Comparison of ENCODE assay signal across 24 cellular contexts in the genomic region with DNA sequence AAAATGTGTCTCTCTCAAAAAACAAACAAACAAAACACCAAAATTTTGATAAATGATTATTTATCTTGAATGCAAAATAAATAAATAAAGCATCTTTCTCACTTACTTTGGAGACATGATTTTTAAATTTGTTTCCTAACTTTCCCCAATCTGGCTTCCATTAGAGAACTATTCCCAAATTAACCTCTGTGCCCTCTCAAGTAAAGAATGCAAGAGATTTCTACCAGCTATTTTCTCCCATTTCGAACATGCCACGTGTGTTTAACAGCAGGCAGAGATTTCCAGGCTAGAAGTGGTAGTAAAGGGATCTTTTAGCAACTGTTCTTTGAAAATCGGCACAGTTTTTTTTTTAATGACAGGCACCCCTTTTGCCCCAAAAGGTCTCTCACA.
DNase-seq lines count a peak whose midpoint lies in the region; ATAC-seq, FAIRE-seq and TF ChIP-seq lines count a peak whose summit lies in the region.
"Had no signal": no experiment of that assay in that cellular context is flagged by ENCODE, and none has a peak within 500 bp of the region (broad histone marks: within the 10 kb centered on the region; RNA-seq: fewer than 3 reads in every experiment).

No MANE protein-coding gene starts in this region.

- CTCF ChIA-PET in K562 (lab: Yijun Ruan, JAX; ENCODE audit: low intra/inter-chr PET ratio), result no interaction called here

- no peak overlapping the region for H3K4me2 ChIP-seq in K562 (ENCODE audit: insufficient read depth, low read length)
- H3K4me2 ChIP-seq: A549, BLaER1, GM23338 had no signal

- no peak for TF ChIP-seq EP300 in K562 (IDR thresholded peaks at IDR 0.05; ENCODE audit: low read length)

- WGBS in K562 (ENCODE audit: insufficient coverage, low coverage, missing lambda C conversion rate), result 27% methylated on average over 3 of the region's 3 CpGs

- H3K36me3 ChIP-seq in K562 (ENCODE audit: control insufficient read depth, insufficient read depth, low read length), result no peaks in the 10 kb centered on the region
- H3K36me3 ChIP-seq: BLaER1 had no signal

- peaks cover 22% of the 10 kb centered on the region for H3K27me3 Mint-ChIP-seq in stimulated activated memory B cell treated with anti-CD40 and anti-IgM and Interleukin-4, amounts not matched to agents 10 μg/mL and 1 μg/mL and 100 μg/mL, for 72 hours
- H3K27me3 Mint-ChIP-seq: CD4-positive, CD25-positive, alpha-beta regulatory T cell had no signal

- no peaks in the 10 kb centered on the region for H3K9me3 ChIP-seq in K562 (replicated peaks; ENCODE audit: control insufficient read depth, insufficient read depth, low read depth, low read length)
- H3K9me3 ChIP-seq: BLaER1, Caco-2 had no signal

- in situ Hi-C loops in K562 (cut with MboI), result no loop called here

- H3K36me3 Mint-ChIP-seq in stimulated activated memory B cell treated with anti-CD40 and anti-IgM and Interleukin-4, amounts not matched to agents 10 μg/mL and 1 μg/mL and 100 μg/mL, for 72 hours, result no peaks in the 10 kb centered on the region
- H3K36me3 Mint-ChIP-seq: CD4-positive, CD25-positive, alpha-beta regulatory T cell; CD8-positive, alpha-beta T cell had no signal

- H3K27ac ChIP-seq in K562 (ENCODE audit: extremely low read depth, low read depth, low read length) (no peak overlapping the region), substantia nigra (ENCODE audit: low read depth, low read length, poor library complexity, severe bottlenecking) (no peak overlapping the region)
- H3K27ac ChIP-seq: A549, BLaER1, C4-2B had no signal

- H3K4me1 Mint-ChIP-seq in stimulated activated memory B cell treated with anti-CD40 and anti-IgM and Interleukin-4, amounts not matched to agents 10 μg/mL and 1 μg/mL and 100 μg/mL, for 72 hours, result peaks cover 18% of the 10 kb centered on the region

- TF ChIP-seq CTCF in AG09319 (IDR thresholded peaks at IDR 0.05; ENCODE audit: low read depth, low read length) (no peak), K562 (IDR thresholded peaks at IDR 0.05 in 2 of 3, conservative IDR thresholded peaks at IDR 0.05 in 1 of 3; ENCODE audit: insufficient read depth in 2 of 3, low read depth in 1 of 3, low read length in 3 of 3) (no peak)

- H3K4me3 ChIP-seq in K562, result no peak overlapping the region
- H3K4me3 ChIP-seq: A549, BLaER1, GM12878, GM23338 had no signal

- H3K9me3 Mint-ChIP-seq in stimulated activated memory B cell treated with anti-CD40 and anti-IgM and Interleukin-4, amounts not matched to agents 10 μg/mL and 1 μg/mL and 100 μg/mL, for 72 hours, result no peaks in the 10 kb centered on the region
- H3K9me3 Mint-ChIP-seq: CD8-positive, alpha-beta T cell; GM23338; H9 had no signal

- no peak for TF ChIP-seq RAD21 in K562 (CRISPR knock-in tag; conservative IDR thresholded peaks at IDR 0.05 in 1 of 2, IDR thresholded peaks at IDR 0.05 in 1 of 2)

- H3K4me1 ChIP-seq in K562 (replicated peaks in 1 of 2; ENCODE audit: control insufficient read depth in 2 of 2, insufficient read depth in 2 of 2, low read length in 2 of 2), result peaks cover 4 to 21% of the 10 kb centered on the region in 2 experiments; a peak in 3 of 5 replicates
- H3K4me1 ChIP-seq: A549, Caco-2 had no signal

- ATAC-seq in K562, result no peak
- no peak for ATAC-seq in stimulated activated memory B cell treated with anti-CD40 and anti-IgM and Interleukin-4, amounts not matched to agents 10 μg/mL and 1 μg/mL and 100 μg/mL, for 72 hours
- ATAC-seq in stimulated activated naive CD8-positive, alpha-beta T cell treated with anti-CD3 and anti-CD28 coated beads, Interleukin-15, Interleukin-2, amounts not matched to agents 100 U/mL and 50 U/mL, for 24 hours, result no peak
- ATAC-seq: A549; CD8-positive, alpha-beta T cell; GM12878; GM23338; HCT116 had no signal

- no peaks in the 10 kb centered on the region for H3K79me2 ChIP-seq in K562 (ENCODE audit: control insufficient read depth, insufficient read depth, low read length)

- no peaks in the 10 kb centered on the region for H3K9me1 ChIP-seq in K562 (ENCODE audit: control insufficient read depth, insufficient read depth, low read length)

- H3K4me3 Mint-ChIP-seq in stimulated activated memory B cell treated with anti-CD40 and anti-IgM and Interleukin-4, amounts not matched to agents 10 μg/mL and 1 μg/mL and 100 μg/mL, for 72 hours, result no peak overlapping the region
- H3K4me3 Mint-ChIP-seq: B cell; CD4-positive, CD25-positive, alpha-beta regulatory T cell; CD8-positive, alpha-beta T cell; GM23338; H9 had no signal

- FAIRE-seq in K562 (lab: Jason Lieb, UNC), result no peak
- FAIRE-seq: A549, GM12878 had no signal

- no peaks in the 10 kb centered on the region for H4K20me1 ChIP-seq in K562 (replicated peaks; ENCODE audit: control insufficient read depth, insufficient read depth, low read length)

- no peaks in the 10 kb centered on the region for H3K27me3 ChIP-seq in K562 (ENCODE audit: control insufficient read depth in 2 of 2, insufficient read depth in 2 of 2, low read length in 2 of 2)

- TF ChIP-seq POLR2A in K562 (conservative IDR thresholded peaks at IDR 0.05), result no peak

- peak; percentile 8 for DNase-seq in AG09319 (ENCODE audit: extremely low read depth, low read depth)
- peak; percentile 45 for DNase-seq in EH (ENCODE audit: low read depth)
- DNase-seq in K562 (ENCODE audit: extremely low read depth in 1 of 4, low spot score in 3 of 4), result no peak
- peak; percentile 68 for DNase-seq in fibroblast of peridontal ligament (ENCODE audit: extremely low read depth)
- DNase-seq in substantia nigra (lab: John Stamatoyannopoulos, UW), result no peak
- no peak for DNase-seq in stimulated activated naive CD8-positive, alpha-beta T cell treated with anti-CD3 and anti-CD28 coated beads, Interleukin-15, Interleukin-2, amounts not matched to agents 100 U/mL and 50 U/mL, for 24 hours
- DNase-seq: 8988T; ACHN; Caco-2; CD4-positive, CD25-positive, alpha-beta regulatory T cell; CD8-positive, alpha-beta T cell; DMS153; DND-41; EL; GDM1; H9 had no signal

- peak overlapping the region; percentile 71; the same call in 1 of the 2 replicates for H2AFZ ChIP-seq in K562 (ENCODE audit: low read depth, low read length)
- H2AFZ ChIP-seq: GM23338 had no signal

- no TSS peak for BruUV-seq in K562 (replicated peaks; lab: Mats Ljungman, UMichigan)

- no peak overlapping the region for H3K27ac Mint-ChIP-seq in stimulated activated memory B cell treated with anti-CD40 and anti-IgM and Interleukin-4, amounts not matched to agents 10 μg/mL and 1 μg/mL and 100 μg/mL, for 72 hours
- H3K27ac Mint-ChIP-seq: B cell; CD4-positive, CD25-positive, alpha-beta regulatory T cell; CD8-positive, alpha-beta T cell; GM23338; H9 had no signal

- intact Hi-C loops in K562 (cut with micrococcal nuclease), result no loop called here

- POLR2A ChIA-PET in K562 (lab: Yijun Ruan, JAX), result no interaction called here

- H3K9ac ChIP-seq in K562 (ENCODE audit: insufficient read depth in 1 of 2, low read depth in 2 of 2, low read length in 2 of 2), result no peak overlapping the region
- H3K9ac ChIP-seq: BLaER1 had no signal

TF ChIP-seq in K562, 482 proteins besides CTCF, POLR2A, EP300 and RAD21 (continues in another document):
- TF ChIP-seq ZNF75A (CRISPR knock-in tag; IDR thresholded peaks at IDR 0.05) (no peak), SNRNP70 (optimal IDR thresholded peaks at IDR 0.05; ENCODE audit: low read depth, low read length) (no peak), TCFL5 (CRISPR knock-in tag; conservative IDR thresholded peaks at IDR 0.05) (no peak), ZNF780A (CRISPR knock-in tag; IDR thresholded peaks at IDR 0.05) (no peak), ZNF717 (CRISPR knock-in tag; IDR thresholded peaks at IDR 0.05) (no peak), PHB2 (IDR thresholded peaks at IDR 0.05; ENCODE audit: low read depth) (no peak), ZNF436 (CRISPR knock-in tag; IDR thresholded peaks at IDR 0.05) (no peak), POLR3G (IDR thresholded peaks at IDR 0.05; ENCODE audit: extremely low read depth, insufficient read length, insufficient replicate concordance) (no peak), TAF7 (tag; IDR thresholded peaks at IDR 0.05) (no peak), FUS (optimal IDR thresholded peaks at IDR 0.05; ENCODE audit: low read depth, low read length) (no peak)
- TF ChIP-seq, protein P1, sequence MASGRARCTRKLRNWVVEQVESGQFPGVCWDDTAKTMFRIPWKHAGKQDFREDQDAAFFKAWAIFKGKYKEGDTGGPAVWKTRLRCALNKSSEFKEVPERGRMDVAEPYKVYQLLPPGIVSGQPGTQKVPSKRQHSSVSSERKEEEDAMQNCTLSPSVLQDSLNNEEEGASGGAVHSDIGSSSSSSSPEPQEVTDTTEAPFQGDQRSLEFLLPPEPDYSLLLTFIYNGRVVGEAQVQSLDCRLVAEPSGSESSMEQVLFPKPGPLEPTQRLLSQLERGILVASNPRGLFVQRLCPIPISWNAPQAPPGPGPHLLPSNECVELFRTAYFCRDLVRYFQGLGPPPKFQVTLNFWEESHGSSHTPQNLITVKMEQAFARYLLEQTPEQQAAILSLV (tag; IDR thresholded peaks at IDR 0.05), result no peak
- TF ChIP-seq, protein P2, sequence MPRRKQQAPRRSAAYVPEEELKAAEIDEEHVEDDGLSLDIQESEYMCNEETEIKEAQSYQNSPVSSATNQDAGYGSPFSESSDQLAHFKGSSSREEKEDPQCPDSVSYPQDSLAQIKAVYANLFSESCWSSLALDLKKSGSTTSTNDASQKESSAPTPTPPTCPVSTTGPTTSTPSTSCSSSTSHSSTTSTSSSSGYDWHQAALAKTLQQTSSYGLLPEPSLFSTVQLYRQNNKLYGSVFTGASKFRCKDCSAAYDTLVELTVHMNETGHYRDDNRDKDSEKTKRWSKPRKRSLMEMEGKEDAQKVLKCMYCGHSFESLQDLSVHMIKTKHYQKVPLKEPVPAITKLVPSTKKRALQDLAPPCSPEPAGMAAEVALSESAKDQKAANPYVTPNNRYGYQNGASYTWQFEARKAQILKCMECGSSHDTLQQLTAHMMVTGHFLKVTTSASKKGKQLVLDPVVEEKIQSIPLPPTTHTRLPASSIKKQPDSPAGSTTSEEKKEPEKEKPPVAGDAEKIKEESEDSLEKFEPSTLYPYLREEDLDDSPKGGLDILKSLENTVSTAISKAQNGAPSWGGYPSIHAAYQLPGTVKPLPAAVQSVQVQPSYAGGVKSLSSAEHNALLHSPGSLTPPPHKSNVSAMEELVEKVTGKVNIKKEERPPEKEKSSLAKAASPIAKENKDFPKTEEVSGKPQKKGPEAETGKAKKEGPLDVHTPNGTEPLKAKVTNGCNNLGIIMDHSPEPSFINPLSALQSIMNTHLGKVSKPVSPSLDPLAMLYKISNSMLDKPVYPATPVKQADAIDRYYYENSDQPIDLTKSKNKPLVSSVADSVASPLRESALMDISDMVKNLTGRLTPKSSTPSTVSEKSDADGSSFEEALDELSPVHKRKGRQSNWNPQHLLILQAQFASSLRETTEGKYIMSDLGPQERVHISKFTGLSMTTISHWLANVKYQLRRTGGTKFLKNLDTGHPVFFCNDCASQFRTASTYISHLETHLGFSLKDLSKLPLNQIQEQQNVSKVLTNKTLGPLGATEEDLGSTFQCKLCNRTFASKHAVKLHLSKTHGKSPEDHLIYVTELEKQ (CRISPR knock-in tag; IDR thresholded peaks at IDR 0.05), result no peak

Comparison
In these comparisons a context has a peak if more than half of its experiments do, and no peak if none do; other contexts are left out.
1. DNase-seq: peak in AG09319 (single experiment), EH (single experiment) and fibroblast of peridontal ligament (single experiment); none in K562 (0 of 4), substantia nigra (0 of 49) and stimulated activated naive CD8-positive, alpha-beta T cell treated with anti-CD3 and anti-CD28 coated beads, Interleukin-15, Interleukin-2, amounts not matched to agents 100 U/mL and 50 U/mL, for 24 hours (single experiment).